ENCODE assay signal across 30 cellular contexts in the genomic region with DNA sequence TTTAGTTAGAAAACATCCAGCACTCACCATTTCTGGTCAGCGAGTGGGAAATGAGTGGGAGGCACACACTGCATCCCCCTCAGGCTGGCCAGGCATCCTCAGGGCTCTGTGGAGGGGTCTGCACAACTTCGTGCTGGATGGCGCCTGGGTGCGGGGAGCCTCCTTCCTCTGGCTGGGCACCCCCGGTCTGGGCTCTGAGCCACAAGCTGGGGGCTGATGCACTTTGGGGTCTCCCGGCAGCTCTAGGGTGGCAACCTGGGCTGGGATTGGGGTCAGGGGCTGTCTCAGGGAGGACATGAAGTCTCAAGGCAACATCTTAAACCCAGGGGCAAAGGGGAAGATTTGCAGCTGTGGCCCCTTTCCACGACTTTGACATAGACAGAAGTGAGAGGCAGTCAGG. TPM values are rescaled to one million over a fixed set of nuclear protein-coding genes. Genes with fewer than 3 reads are reported as not detected.
"Had no signal": no experiment of that assay in that cellular context is flagged by ENCODE, and none has a peak within 500 bp of the region (broad histone marks: within the 10 kb centered on the region; RNA-seq: fewer than 3 reads in every experiment).

No MANE protein-coding gene starts in this region.

- DNase-seq: colonic mucosa; cortex of kidney; dermis blood vessel endothelial cell; dorsolateral prefrontal cortex; effector CD4-positive, alpha-beta T cell; effector CD8-positive, alpha-beta T cell; effector memory CD4-positive, alpha-beta T cell; effector memory CD8-positive, alpha-beta T cell; endodermal cell; erythroblast; esophagus squamous epithelium; foreskin fibroblast; foreskin keratinocyte; foreskin melanocyte; gastrocnemius medialis; glutamatergic neuron; head of caudate nucleus; heart left ventricle; heart right ventricle had no signal

- H3K27me3 ChIP-seq: colonic mucosa, foreskin keratinocyte had no signal

- H3K36me3 ChIP-seq: colonic mucosa, esophagus muscularis mucosa, esophagus squamous epithelium, gastrocnemius medialis, gastroesophageal sphincter, heart left ventricle, heart right ventricle had no signal

- ATAC-seq: effector memory CD8-positive, alpha-beta T cell; esophagus mucosa; foreskin keratinocyte; gastrocnemius medialis; gastroesophageal sphincter; heart left ventricle; heart right ventricle had no signal

- H3K4me1 ChIP-seq: colonic mucosa, esophagus squamous epithelium, foreskin keratinocyte, gastrocnemius medialis, gastroesophageal sphincter had no signal

- H3K27ac ChIP-seq: colonic mucosa, coronary artery, epithelial cell of prostate, esophagus muscularis mucosa, esophagus squamous epithelium, foreskin keratinocyte, gastrocnemius medialis, gastroesophageal sphincter, heart left ventricle, heart right ventricle had no signal

- H3K4me1 Mint-ChIP-seq: endodermal cell had no signal

- H3K9me3 Mint-ChIP-seq: dendritic cell treated with granulocyte-macrophage colony-stimulating factor and Interleukin-4, amounts not matched to agents 40 ng/mL and 50 ng/mL, for 4 days; effector memory CD8-positive, alpha-beta T cell; endodermal cell had no signal

- H3K4me3 ChIP-seq: colonic mucosa, coronary artery, dorsolateral prefrontal cortex, esophagus muscularis mucosa, esophagus squamous epithelium, gastrocnemius medialis, gastroesophageal sphincter, heart left ventricle, heart right ventricle had no signal

- H3K27ac Mint-ChIP-seq: dendritic cell treated with granulocyte-macrophage colony-stimulating factor and Interleukin-4, amounts not matched to agents 40 ng/mL and 50 ng/mL, for 4 days; effector memory CD8-positive, alpha-beta T cell; endodermal cell had no signal

- FAIRE-seq: colon, endometrium, endothelial cell of umbilical vein, frontal cortex had no signal

- H3K4me3 Mint-ChIP-seq: dendritic cell treated with granulocyte-macrophage colony-stimulating factor and Interleukin-4, amounts not matched to agents 40 ng/mL and 50 ng/mL, for 4 days; effector memory CD8-positive, alpha-beta T cell; endodermal cell had no signal

- H3K9me3 ChIP-seq: colonic mucosa, esophagus muscularis mucosa, esophagus squamous epithelium, gastrocnemius medialis, gastroesophageal sphincter, heart left ventricle, heart right ventricle had no signal

RNA-seq across cellular contexts. Expression of a gene that starts 23.5 kb away (rescaled TPM):
- total RNA-seq: dermis blood vessel endothelial cell, dermis microvascular lymphatic vessel endothelial cell, endothelial cell of umbilical vein had no signal
- polyA plus RNA-seq: endothelial cell of umbilical vein had no signal
